In genomic region chr2:25448808-25449207, GRCh38 we compare ENCODE assay signal across 32 cellular contexts.
"Had no signal": no experiment of that assay in that cellular context is flagged by ENCODE, and none has a peak within 500 bp of the region (broad histone marks: within the 10 kb centered on the region; RNA-seq: fewer than 3 reads in every experiment).

No MANE protein-coding gene starts in this region.

- ATAC-seq: activated CD4-positive, CD25-positive, alpha-beta regulatory T cell treated with anti-CD3 and anti-CD28 coated beads, Interleukin-2, amount 50 U/mL, for 24 hours; activated CD8-positive, alpha-beta T cell treated with anti-CD3 and anti-CD28 coated beads for 36 hours; activated naive CD4-positive, alpha-beta T cell treated with anti-CD3 and anti-CD28 coated beads, Interleukin-2, amount 50 U/mL, for 72 hours; activated T-cell treated with anti-CD3 and anti-CD28 coated beads, Interleukin-2, amount 50 U/mL, for 4 hours; activated T-helper 17 cell treated with anti-CD3 and anti-CD28 coated beads, Interleukin-2, amount 50 U/mL, for 72 hours; gastroesophageal sphincter; T-helper 17 cell had no signal

- H3K27ac ChIP-seq: ascending aorta, brain microvascular endothelial cell, epithelial cell of prostate, esophagus squamous epithelium, gastroesophageal sphincter, WERI-Rb-1 had no signal

- H3K36me3 ChIP-seq: ascending aorta, brain microvascular endothelial cell, gastroesophageal sphincter, WERI-Rb-1 had no signal

- H3K4me1 ChIP-seq: esophagus squamous epithelium had no signal

- H3K9me3 ChIP-seq: ascending aorta, esophagus squamous epithelium, gastroesophageal sphincter had no signal

- H3K27me3 ChIP-seq: ascending aorta, brain microvascular endothelial cell, esophagus squamous epithelium, gastroesophageal sphincter had no signal

- FAIRE-seq: bronchial epithelial cell, colon, endometrium, endothelial cell of umbilical vein had no signal

- DNase-seq: activated B cell treated with CpG ODN at 0.5 μM for 24 hours; activated CD4-positive, alpha-beta T cell treated with anti-CD3 and anti-CD28 coated beads for 48 hours; activated CD4-positive, alpha-beta T cell treated with anti-CD3 and anti-CD28 coated beads, Interleukin-2, amount 50 U/mL, for 1 hour; activated CD4-positive, alpha-beta T cell treated with anti-CD3 and anti-CD28 coated beads, Interleukin-2, amount 50 U/mL, for 48 hours; activated CD8-positive, alpha-beta memory T cell treated with anti-CD3 and anti-CD28 coated beads for 24 hours; activated CD8-positive, alpha-beta T cell treated with anti-CD3 and anti-CD28 coated beads for 36 hours; activated effector memory CD4-positive, alpha-beta T cell treated with Interleukin-2 at 50 U/mL for 16 hours; activated gamma-delta T cell treated with Interleukin-2 at 50 U/mL for 16 hours; activated naive CD4-positive, alpha-beta T cell treated with Interleukin-2 at 50 U/mL for 16 hours; activated naive CD8-positive, alpha-beta T cell treated with anti-CD3 and anti-CD28 coated beads, Interleukin-2, amount 10 ng/mL, durations not matched to agents 7 days and 5 days; activated T-cell treated with anti-CD3 and anti-CD28 coated beads, Interleukin-2, amount 50 U/mL, for 4 hours; brain microvascular endothelial cell; caudate nucleus; cortex of kidney; dermis blood vessel endothelial cell; effector CD4-positive, alpha-beta T cell; esophagus squamous epithelium; foreskin melanocyte; T-helper 1 cell; T-helper 17 cell; T1000; WERI-Rb-1 had no signal

- H3K4me3 ChIP-seq: ascending aorta, esophagus squamous epithelium, gastroesophageal sphincter had no signal
